Comparison of ENCODE assay signal across 9 cellular contexts in genomic region chr2:20584637-20585321, GRCh38.
DNase-seq lines count a peak whose midpoint lies in the region; ATAC-seq, FAIRE-seq and TF ChIP-seq lines count a peak whose summit lies in the region.
"Had no signal": no experiment of that assay in that cellular context is flagged by ENCODE, and none has a peak within 500 bp of the region (broad histone marks: within the 10 kb centered on the region; RNA-seq: fewer than 3 reads in every experiment).

No MANE protein-coding gene starts in this region.

- H3K9ac ChIP-seq in kidney (ENCODE audit: low read length in 2 of 2): peak overlapping the region in 1 of 2 donors; percentile 17

- TF ChIP-seq EP300 in suprapubic skin (IDR thresholded peaks at IDR 0.05): no peak

- H3K4me1 ChIP-seq in kidney (ENCODE audit: control insufficient read depth in 1 of 2, insufficient read depth in 1 of 2, low read depth in 1 of 2, low read length in 2 of 2) (peaks cover 43 to 57% of the 10 kb centered on the region in 2 donors), suprapubic skin (peaks cover 30% of the 10 kb centered on the region)

- no peaks in the 10 kb centered on the region for H3K27me3 ChIP-seq in suprapubic skin

- DNase-seq in HT1080 (ENCODE audit: low read depth) (peak; percentile 99), caudate nucleus (lab: John Stamatoyannopoulos, UW) (peak in 46 of 61 donors; percentile 17 to 91 (median 60)), kidney (peak; percentile 59), suprapubic skin (ENCODE audit: low spot score in 2 of 2) (peak; percentile 48 to 68), cortex of kidney (lab: John Stamatoyannopoulos, UW) (no peak)
- DNase-seq in stimulated activated CD4-positive, alpha-beta T cell treated with anti-CD3 and anti-CD28 coated beads, Interleukin-1b, Interleukin-23, amount 100 ng/mL, for 48 hours: no peak
- DNase-seq: stimulated activated naive CD4-positive, alpha-beta T cell had no signal

- 77% methylated on average over 7 of the region's 9 CpGs for WGBS in suprapubic skin

- no peak for TF ChIP-seq POLR2A in suprapubic skin (IDR thresholded peaks at IDR 0.05)

- TF ChIP-seq CTCF in kidney (IDR thresholded peaks at IDR 0.05; ENCODE audit: borderline replicate concordance, extremely low read depth, insufficient read depth) (no peak), suprapubic skin (IDR thresholded peaks at IDR 0.05) (no peak)

- peaks cover 0 to 2% of the 10 kb centered on the region in 2 donors for H3K9me3 ChIP-seq in kidney (ENCODE audit: control insufficient read depth in 1 of 2, low read length in 2 of 2)
- H3K9me3 ChIP-seq in suprapubic skin: no peaks in the 10 kb centered on the region

- H3K4me3 ChIP-seq in kidney (ENCODE audit: low read length in 2 of 2) (no peak overlapping the region), suprapubic skin (no peak overlapping the region)

- no peak for FAIRE-seq in kidney (lab: Jason Lieb, UNC)

- intact Hi-C loops in kidney (cut with DNase I): no loop called here

- no peak for ATAC-seq in GM19351 (IDR thresholded peaks at IDR 0.05; ENCODE audit: unreplicated experiment)
- no peak for ATAC-seq in GM19324 (IDR thresholded peaks at IDR 0.05; ENCODE audit: low FRiP score, unreplicated experiment)

- H3K36me3 ChIP-seq in kidney (ENCODE audit: control insufficient read depth in 1 of 2, insufficient read depth in 2 of 2, low read length in 2 of 2) (no peaks in the 10 kb centered on the region), suprapubic skin (no peaks in the 10 kb centered on the region)

- H3K27ac ChIP-seq in caudate nucleus (ENCODE audit: low read depth, low read length) (peak overlapping the region; percentile 60), kidney (ENCODE audit: low read depth in 2 of 2, low read length in 2 of 2) (peak overlapping the region; percentile 93 to 95), suprapubic skin (peak overlapping the region; percentile 3)

Comparison
In these comparisons a context has a peak if more than half of its experiments do, and no peak if none do; other contexts are left out.
1. DNase-seq: peak in HT1080 (single experiment), caudate nucleus (46 of 61), kidney (single experiment) and suprapubic skin (2 of 2); none in cortex of kidney (single experiment) and stimulated activated CD4-positive, alpha-beta T cell treated with anti-CD3 and anti-CD28 coated beads, Interleukin-1b, Interleukin-23, amount 100 ng/mL, for 48 hours (single experiment).
2. H3K27ac ChIP-seq: peak in every context shown above with its lines; median percentile 94 in kidney; 60 in caudate nucleus; 3 in suprapubic skin.